In genomic region chr1:65681101-65681500, GRCh38 we compare ENCODE assay signal across 22 cellular contexts.
DNase-seq lines count a peak whose midpoint lies in the region; ATAC-seq and TF ChIP-seq lines count a peak whose summit lies in the region.
"Had no signal": no experiment of that assay in that cellular context is flagged by ENCODE, and none has a peak within 500 bp of the region (broad histone marks: within the 10 kb centered on the region; RNA-seq: fewer than 3 reads in every experiment).

No MANE protein-coding gene starts in this region.

- no peak for ATAC-seq in HG03108 (IDR thresholded peaks at IDR 0.05; ENCODE audit: unreplicated experiment)
- no peak for ATAC-seq in GM19452 (IDR thresholded peaks at IDR 0.05; ENCODE audit: unreplicated experiment)
- no peak for ATAC-seq in T-cell (replicated peaks in 1 of 4)
- ATAC-seq: HepG2, left lobe of liver, sciatic nerve had no signal

- no peaks in the 10 kb centered on the region for H3K4me1 Mint-ChIP-seq in T-cell
- H3K4me1 Mint-ChIP-seq: activated naive CD4-positive, alpha-beta T cell treated with anti-CD3 and anti-CD28 coated beads, Interleukin-2, amount 50 U/mL, for 24 hours; CD8-positive, alpha-beta memory T cell had no signal

- H3K27me3 Mint-ChIP-seq in T-cell = peaks cover 10 to 24% of the 10 kb centered on the region in 2 donors

- no peak overlapping the region for H3K4me2 ChIP-seq in Karpas-422 (ENCODE audit: low read depth, low read length, poor library complexity, severe bottlenecking)

- no peaks in the 10 kb centered on the region for H3K27me3 ChIP-seq in Karpas-422 (ENCODE audit: low read length)
- H3K27me3 ChIP-seq: uterus had no signal

- no peak overlapping the region for H3K9ac ChIP-seq in Karpas-422 (ENCODE audit: low read length)

- H3K36me3 Mint-ChIP-seq in T-cell = no peaks in the 10 kb centered on the region
- H3K36me3 Mint-ChIP-seq: activated naive CD4-positive, alpha-beta T cell treated with anti-CD3 and anti-CD28 coated beads, Interleukin-2, amount 50 U/mL, for 24 hours; CD8-positive, alpha-beta memory T cell had no signal

- H3K36me3 ChIP-seq in Karpas-422 (ENCODE audit: insufficient read depth, low read length) = no peaks in the 10 kb centered on the region
- H3K36me3 ChIP-seq: uterus had no signal

- H3K9me3 ChIP-seq in Karpas-422 (ENCODE audit: low read length) = no peaks in the 10 kb centered on the region
- H3K9me3 ChIP-seq: uterus had no signal

- POLR2A ChIA-PET in T-cell (lab: Charles Lee) = no interaction called here

- H3K4me3 ChIP-seq in AG10803 (ENCODE audit: low read length) = no peak overlapping the region
- no peak overlapping the region for H3K4me3 ChIP-seq in Karpas-422 (ENCODE audit: low read length)
- H3K4me3 ChIP-seq in astrocyte of the cerebellum (ENCODE audit: low read depth, low read length) = no peak overlapping the region
- H3K4me3 ChIP-seq: uterus had no signal

- TF ChIP-seq CTCF in AG10803 (conservative IDR thresholded peaks at IDR 0.05; ENCODE audit: low read length) (no peak), astrocyte of the cerebellum (IDR thresholded peaks at IDR 0.05; ENCODE audit: low read depth, low read length, missing control alignments) (no peak)

- CTCF ChIA-PET in T-cell (lab: Charles Lee) = no interaction called here

- H4K20me1 ChIP-seq in Karpas-422 (ENCODE audit: insufficient read depth, low read depth, low read length) = no peaks in the 10 kb centered on the region

- no peaks in the 10 kb centered on the region for H3K9me2 ChIP-seq in Karpas-422 (replicated peaks; ENCODE audit: insufficient read depth, low read length)

- H3K27ac Mint-ChIP-seq in T-cell = no peak overlapping the region
- H3K27ac Mint-ChIP-seq: activated naive CD4-positive, alpha-beta T cell treated with anti-CD3 and anti-CD28 coated beads, Interleukin-2, amount 50 U/mL, for 24 hours; CD8-positive, alpha-beta memory T cell had no signal

- DNase-seq in AG10803 (ENCODE audit: low read depth) (peak; percentile 50), Karpas-422 (peak; percentile 16), astrocyte of the cerebellum (ENCODE audit: low read depth) (peak; percentile 8), glomerular visceral epithelial cell (ENCODE audit: extremely low spot score) (peak; percentile 38), T-cell (no peak), GM19238 (ENCODE audit: insufficient read length, low spot score) (no peak)
- DNase-seq: ACHN; activated CD4-positive, alpha-beta T cell treated with anti-CD3 and anti-CD28 coated beads, Interleukin-2, amount 50 U/mL, for 4 hours; CD8-positive, alpha-beta memory T cell; central memory CD4-positive, alpha-beta T cell; DND-41; effector CD8-positive, alpha-beta T cell; NCI-H2107; NCI-H82; stimulated activated CD4-positive, alpha-beta T cell treated with anti-CD3 and anti-CD28 coated beads, Interleukin-1b, Interleukin-23, amount 100 ng/mL, for 48 hours; uterus had no signal

- in situ Hi-C loops in astrocyte of the cerebellum (cut with HindIII; ENCODE audit: low sequenced_read_pairs) = loop anchor here (25.0 kb wide), 1 partner anchor 469 kb away; no protein-coding TSS in a partner anchor

- H2AFZ ChIP-seq in Karpas-422 (ENCODE audit: low read length) = no peak overlapping the region

- no peaks in the 10 kb centered on the region for H3K9me3 Mint-ChIP-seq in T-cell
- H3K9me3 Mint-ChIP-seq: activated naive CD4-positive, alpha-beta T cell treated with anti-CD3 and anti-CD28 coated beads, Interleukin-2, amount 50 U/mL, for 24 hours; CD8-positive, alpha-beta memory T cell had no signal

- no peak overlapping the region for H3K27ac ChIP-seq in Karpas-422 (ENCODE audit: low read length)
- H3K27ac ChIP-seq: uterus had no signal

- no peaks in the 10 kb centered on the region for H3K79me2 ChIP-seq in Karpas-422 (ENCODE audit: low read length)

- no peaks in the 10 kb centered on the region for H3K4me1 ChIP-seq in Karpas-422 (ENCODE audit: low read length)
- H3K4me1 ChIP-seq: uterus had no signal

- H3K4me3 Mint-ChIP-seq in T-cell = no peak overlapping the region
- H3K4me3 Mint-ChIP-seq: activated naive CD4-positive, alpha-beta T cell treated with anti-CD3 and anti-CD28 coated beads, Interleukin-2, amount 50 U/mL, for 24 hours; CD8-positive, alpha-beta memory T cell had no signal

Comparison
In these comparisons a context has a peak if more than half of its experiments do, and no peak if none do; other contexts are left out.
1. DNase-seq: peak in AG10803 (single experiment), Karpas-422 (single experiment), astrocyte of the cerebellum (single experiment) and glomerular visceral epithelial cell (single experiment); none in T-cell (0 of 34) and GM19238 (single experiment).